In the genomic region with DNA sequence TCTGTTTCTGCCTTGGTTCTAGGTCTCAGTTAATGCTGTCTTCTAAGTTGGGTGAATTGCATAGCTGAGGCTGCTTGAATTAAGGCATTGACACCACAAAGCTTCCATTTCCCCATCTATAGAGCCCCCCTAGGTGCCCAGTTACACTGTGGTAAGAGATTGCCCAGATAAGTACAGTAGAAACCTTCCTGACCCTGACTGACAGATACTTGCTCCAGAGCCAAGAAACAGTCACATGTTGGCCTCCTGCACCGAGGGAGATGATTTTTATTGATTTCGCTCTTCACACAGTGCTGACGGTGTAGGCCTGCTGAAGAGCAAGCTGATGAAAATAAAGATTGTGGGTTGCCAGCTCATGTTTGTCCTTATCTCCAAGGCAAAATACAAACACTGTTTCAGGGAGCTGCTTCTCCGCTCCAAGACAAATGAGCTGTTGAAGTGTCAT, we compare ENCODE assay signal across 1 cellular context.
TF ChIP-seq lines count a peak whose summit lies in the region.

No MANE protein-coding gene starts in this region.

TF ChIP-seq in HEK293, 187 proteins besides CTCF, POLR2A, EP300 and RAD21 (continued from another document):
- 0 out of 2 replicates have a peak, but pooled peaks have one; percentile 28 for TF ChIP-seq PRDM4 (tag by site-specific recombination; IDR thresholded peaks at IDR 0.05)
